Comparison of ENCODE assay signal across 26 cellular contexts in the genomic region with DNA sequence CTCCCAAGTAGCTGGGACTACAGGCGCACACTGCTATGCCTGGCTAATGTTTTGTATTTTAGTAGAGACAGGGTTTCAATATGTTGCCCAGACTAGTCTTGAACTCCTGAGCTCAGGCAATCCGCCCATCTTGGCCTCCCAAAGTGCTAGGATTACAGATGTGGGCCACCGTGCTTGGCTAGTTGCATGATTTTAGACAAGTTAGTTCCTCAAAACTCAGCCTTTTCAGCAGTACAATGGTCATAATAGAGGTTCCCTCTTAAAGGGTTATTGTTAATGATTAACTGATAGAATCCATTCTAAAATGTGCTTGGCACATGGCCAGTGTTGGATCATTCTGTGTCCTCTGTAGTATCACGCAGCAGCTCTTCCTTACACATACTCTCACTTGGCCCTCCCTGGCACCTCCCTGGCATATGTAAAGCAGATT. TPM values are rescaled to one million over a fixed set of nuclear protein-coding genes. Genes with fewer than 3 reads are reported as not detected.
DNase-seq lines count a peak whose midpoint lies in the region; ATAC-seq, FAIRE-seq and TF ChIP-seq lines count a peak whose summit lies in the region.
"Had no signal": no experiment of that assay in that cellular context is flagged by ENCODE, and none has a peak within 500 bp of the region (broad histone marks: within the 10 kb centered on the region; RNA-seq: fewer than 3 reads in every experiment).

No MANE protein-coding gene starts in this region.

- 28% methylated on average over 4 of the region's 4 CpGs for WGBS in HepG2 (ENCODE audit: low lambda C conversion rate)
- 59% methylated on average over 4 of the region's 4 CpGs; no CpG with 5 or more reads in 1 of the 2 donors for WGBS in transverse colon (ENCODE audit: low coverage in 1 of 2), 2 donors

- H3K4me3 Mint-ChIP-seq in GM23338 (no peak overlapping the region), T-helper 17 cell (no peak overlapping the region)
- peak overlapping the region in 1 of 7 donors; percentile 20 for H3K4me3 Mint-ChIP-seq in CD8-positive, alpha-beta memory T cell
- H3K4me3 Mint-ChIP-seq in effector memory CD8-positive, alpha-beta T cell = no peak overlapping the region
- H3K4me3 Mint-ChIP-seq: activated CD4-positive, alpha-beta memory T cell treated with anti-CD3 and anti-CD28 coated beads, Interleukin-2, amount 10 ng/mL, durations not matched to agents 7 days and 5 days; activated naive CD8-positive, alpha-beta T cell treated with anti-CD3 and anti-CD28 coated beads, Interleukin-2, amount 50 U/mL, for 24 hours; CD8-positive, alpha-beta T cell; endodermal cell; naive thymus-derived CD8-positive, alpha-beta T cell; T-helper 2 cell treated with Interferon-gamma antibody and Interleukin-4, amounts not matched to agents 5 μg/mL and 100 μg/mL, for 36 hours had no signal

- POLR2A ChIA-PET in HepG2 (lab: Yijun Ruan, JAX) = interaction anchor here (1.0 to 1.9 kb wide), 5 partner anchors 13 to 22 kb away, joined by 3 to 9 read pairs (median 3); partner anchors contain the start of gene CRYL1
- POLR2A ChIA-PET in CD8-positive, alpha-beta memory T cell (lab: Charles Lee) = no interaction called here

- TF ChIP-seq CTCF in GM23338 (conservative IDR thresholded peaks at IDR 0.05; ENCODE audit: low read depth in 2 of 2) = no peak
- no peak for TF ChIP-seq CTCF in HepG2 (CRISPR knock-in tag; IDR thresholded peaks at IDR 0.05)
- no peak for TF ChIP-seq CTCF in transverse colon (IDR thresholded peaks at IDR 0.05)

- no peak overlapping the region for H3K4me2 ChIP-seq in GM23338
- H3K4me2 ChIP-seq in HepG2 (ENCODE audit: low read depth, low read length) = peak overlapping the region; percentile 58

- H4K20me1 ChIP-seq in GM23338 (replicated peaks; ENCODE audit: insufficient read depth) (no peaks in the 10 kb centered on the region), HepG2 (ENCODE audit: insufficient read depth, low read length) (no peaks in the 10 kb centered on the region)

- DNase-seq in GM23338 (ENCODE audit: low spot score) (no peak), T-helper 17 cell (no peak), HepG2 (ENCODE audit: low spot score) (peak; percentile 89), transverse colon (peak; percentile 69), ecto neural progenitor cell (ENCODE audit: low spot score) (no peak)
- no peak for DNase-seq in CD8-positive, alpha-beta memory T cell
- no peak for DNase-seq in effector memory CD8-positive, alpha-beta T cell
- DNase-seq: activated CD4-positive, alpha-beta memory T cell treated with anti-CD3 and anti-CD28 coated beads, Interleukin-2, amount 10 ng/mL, durations not matched to agents 7 days and 5 days; activated effector memory CD4-positive, alpha-beta T cell treated with anti-CD3 and anti-CD28 coated beads, Interleukin-2, amount 50 U/mL, for 16 hours; activated naive CD8-positive, alpha-beta T cell treated with anti-CD3 and anti-CD28 coated beads, Interleukin-2, amount 50 U/mL, for 24 hours; activated T-cell treated with anti-CD3 and anti-CD28 coated beads for 4 hours; CD8-positive, alpha-beta T cell; DND-41; endodermal cell; mesendoderm; naive thymus-derived CD8-positive, alpha-beta T cell; NCI-H1092; NCI-H2029; ovary; uterus had no signal

- H3F3A ChIP-seq in GM23338 (replicated peaks; ENCODE audit: low read depth) = no peaks in the 10 kb centered on the region

- TF ChIP-seq EP300 in HepG2 (IDR thresholded peaks at IDR 0.05; ENCODE audit: low read depth in 2 of 2, low read length in 2 of 2) (peak in 1 of 2 experiments; percentile 28; a peak in 1 of 4 replicates), HepG2 (CRISPR knock-in tag; IDR thresholded peaks at IDR 0.05; ENCODE audit: borderline replicate concordance) (no peak), transverse colon (IDR thresholded peaks at IDR 0.05; ENCODE audit: low read depth) (no peak)

- H3K9me3 Mint-ChIP-seq in GM23338 = no peaks in the 10 kb centered on the region
- no peaks in the 10 kb centered on the region for H3K9me3 Mint-ChIP-seq in CD8-positive, alpha-beta memory T cell
- no peaks in the 10 kb centered on the region for H3K9me3 Mint-ChIP-seq in effector memory CD8-positive, alpha-beta T cell
- H3K9me3 Mint-ChIP-seq: activated CD4-positive, alpha-beta memory T cell treated with anti-CD3 and anti-CD28 coated beads, Interleukin-2, amount 10 ng/mL, durations not matched to agents 7 days and 5 days; activated naive CD8-positive, alpha-beta T cell treated with anti-CD3 and anti-CD28 coated beads, Interleukin-2, amount 50 U/mL, for 24 hours; CD8-positive, alpha-beta T cell; endodermal cell; naive thymus-derived CD8-positive, alpha-beta T cell; T-helper 2 cell treated with Interferon-gamma antibody and Interleukin-4, amounts not matched to agents 5 μg/mL and 100 μg/mL, for 36 hours had no signal

- no peaks in the 10 kb centered on the region for H3K36me3 ChIP-seq in GM23338 (ENCODE audit: insufficient read depth)
- no peaks in the 10 kb centered on the region for H3K36me3 ChIP-seq in HepG2 (replicated peaks in 1 of 2; ENCODE audit: control insufficient read depth in 1 of 2, insufficient read depth in 2 of 2, low read length in 2 of 2)
- H3K36me3 ChIP-seq in transverse colon = no peaks in the 10 kb centered on the region
- H3K36me3 ChIP-seq in CD8-positive, alpha-beta memory T cell (ENCODE audit: insufficient read depth, low read length) = no peaks in the 10 kb centered on the region
- H3K36me3 ChIP-seq: ovary, suprapubic skin, uterus had no signal

- FAIRE-seq in HepG2 (lab: Jason Lieb, UNC) = peak; percentile 97
- FAIRE-seq: GM12891 had no signal

- in situ Hi-C loops in HepG2 (cut with HindIII; ENCODE audit: extremely low pct_ligation_motif_present, low pct_unique_long_range_greater_than_20kb) (no loop called here), transverse colon (cut with MboI; ENCODE audit: low pct_ligation_motif_present in 1 of 4, low pct_unique_long_range_greater_than_20kb in 1 of 4, low sequenced_read_pairs in 3 of 4) (no loop called here)

- ATAC-seq in GM23338 (no peak), T-helper 17 cell (no peak), HepG2 (peak; percentile 97)
- no peak for ATAC-seq in effector memory CD8-positive, alpha-beta T cell (replicated peaks)
- ATAC-seq: activated naive CD8-positive, alpha-beta T cell treated with anti-CD3 and anti-CD28 coated beads, Interleukin-2, amount 50 U/mL, for 24 hours; CD8-positive, alpha-beta T cell; naive thymus-derived CD8-positive, alpha-beta T cell; sciatic nerve had no signal

- peaks cover 6% of the 10 kb centered on the region for H3K27me3 Mint-ChIP-seq in GM23338 (ENCODE audit: insufficient read depth, low read depth, poor library complexity)
- no peaks in the 10 kb centered on the region for H3K27me3 Mint-ChIP-seq in T-helper 17 cell
- H3K27me3 Mint-ChIP-seq in CD8-positive, alpha-beta memory T cell = no peaks in the 10 kb centered on the region
- H3K27me3 Mint-ChIP-seq in effector memory CD8-positive, alpha-beta T cell = no peaks in the 10 kb centered on the region
- H3K27me3 Mint-ChIP-seq: activated CD4-positive, alpha-beta memory T cell treated with anti-CD3 and anti-CD28 coated beads, Interleukin-2, amount 10 ng/mL, durations not matched to agents 7 days and 5 days; activated naive CD8-positive, alpha-beta T cell treated with anti-CD3 and anti-CD28 coated beads, Interleukin-2, amount 50 U/mL, for 24 hours; naive thymus-derived CD8-positive, alpha-beta T cell had no signal

- TF ChIP-seq POLR2A in HepG2 (IDR thresholded peaks at IDR 0.05; ENCODE audit: insufficient read depth in 1 of 2, low read depth in 2 of 2, low read length in 2 of 2) (peak in 1 of 2 experiments; percentile 14; a peak in 1 of 4 replicates), transverse colon (IDR thresholded peaks at IDR 0.05) (no peak)

- H3K27ac ChIP-seq in GM23338 (ENCODE audit: low read depth) (no peak overlapping the region), HepG2 (ENCODE audit: extremely low read length, insufficient read depth, low read length) (peak overlapping the region; percentile 76), transverse colon (peak overlapping the region; percentile 74 to 77 (median 76))
- H3K27ac ChIP-seq in CD8-positive, alpha-beta memory T cell (ENCODE audit: low read depth, low read length) = no peak overlapping the region
- H3K27ac ChIP-seq: ovary, RWPE1, SK-N-MC, suprapubic skin, uterus had no signal

- H3K27ac Mint-ChIP-seq in GM23338 (no peak overlapping the region), T-helper 17 cell (peak overlapping the region; percentile 27)
- peak overlapping the region in 1 of 8 donors; percentile 8 for H3K27ac Mint-ChIP-seq in CD8-positive, alpha-beta memory T cell
- H3K27ac Mint-ChIP-seq in effector memory CD8-positive, alpha-beta T cell = peak overlapping the region in 1 of 2 donors; percentile 35
- H3K27ac Mint-ChIP-seq: activated CD4-positive, alpha-beta memory T cell treated with anti-CD3 and anti-CD28 coated beads, Interleukin-2, amount 10 ng/mL, durations not matched to agents 7 days and 5 days; activated naive CD8-positive, alpha-beta T cell treated with anti-CD3 and anti-CD28 coated beads, Interleukin-2, amount 50 U/mL, for 24 hours; CD8-positive, alpha-beta T cell; endodermal cell; T-helper 2 cell treated with Interferon-gamma antibody and Interleukin-4, amounts not matched to agents 5 μg/mL and 100 μg/mL, for 36 hours had no signal

- H3K4me1 Mint-ChIP-seq in GM23338 (peaks cover 3% of the 10 kb centered on the region; the same call in 2 of the 3 replicates), T-helper 17 cell (peaks cover 16% of the 10 kb centered on the region)
- peaks cover 11 to 16% (median 16%) of the 10 kb centered on the region in 3 donors for H3K4me1 Mint-ChIP-seq in CD8-positive, alpha-beta memory T cell
- peaks cover 5 to 9% of the 10 kb centered on the region in 2 donors for H3K4me1 Mint-ChIP-seq in effector memory CD8-positive, alpha-beta T cell (ENCODE audit: low read depth in 2 of 2)
- H3K4me1 Mint-ChIP-seq: endodermal cell had no signal

- no peaks in the 10 kb centered on the region for H3K9me2 ChIP-seq in GM23338 (ENCODE audit: insufficient read depth)

- peak overlapping the region; percentile 47; the same call in 1 of the 2 replicates for H2AFZ ChIP-seq in GM23338
- H2AFZ ChIP-seq in HepG2 (ENCODE audit: low read length) = no peak overlapping the region

- peak overlapping the region; percentile 31; the same call in 1 of the 2 replicates for H3K9ac ChIP-seq in HepG2 (ENCODE audit: insufficient read depth, low read depth, low read length)

- H3K79me2 ChIP-seq in GM23338 (replicated peaks; ENCODE audit: insufficient read depth) (no peaks in the 10 kb centered on the region), HepG2 (ENCODE audit: insufficient read depth, low read length) (no peaks in the 10 kb centered on the region)

- TF ChIP-seq RAD21 in HepG2 (CRISPR knock-in tag; IDR thresholded peaks at IDR 0.05) = no peak

- H3K27me3 ChIP-seq in GM23338 (ENCODE audit: insufficient read depth) = no peaks in the 10 kb centered on the region
- no peaks in the 10 kb centered on the region for H3K27me3 ChIP-seq in HepG2 (ENCODE audit: control insufficient read depth in 1 of 2, insufficient read depth in 2 of 2, low read length in 2 of 2)
- H3K27me3 ChIP-seq in transverse colon = no peaks in the 10 kb centered on the region
- no peaks in the 10 kb centered on the region for H3K27me3 ChIP-seq in CD8-positive, alpha-beta memory T cell (ENCODE audit: insufficient read depth, low read length, poor library complexity, severe bottlenecking)
- H3K27me3 ChIP-seq: ovary, suprapubic skin, uterus had no signal

- H3K9me3 ChIP-seq in T-helper 17 cell (ENCODE audit: control insufficient read depth, low read length, poor library complexity, severe bottlenecking) = no peaks in the 10 kb centered on the region
- H3K9me3 ChIP-seq in HepG2 (ENCODE audit: low read length) = no peaks in the 10 kb centered on the region
- H3K9me3 ChIP-seq in transverse colon = no peaks in the 10 kb centered on the region
- no peaks in the 10 kb centered on the region for H3K9me3 ChIP-seq in CD8-positive, alpha-beta memory T cell (ENCODE audit: low read length)
- H3K9me3 ChIP-seq: ovary, suprapubic skin, uterus had no signal

- intact Hi-C loops in HepG2 (cut with micrococcal nuclease; ENCODE audit: unreplicated experiment) = no loop called here
- intact Hi-C loops in transverse colon (cut with DNase I; ENCODE audit: low total_unique reads) = no loop called here

- no peaks in the 10 kb centered on the region for H3K36me3 Mint-ChIP-seq in GM23338 (ENCODE audit: low read depth)
- H3K36me3 Mint-ChIP-seq in T-helper 17 cell (ENCODE audit: low read depth) = no peaks in the 10 kb centered on the region
- H3K36me3 Mint-ChIP-seq in CD8-positive, alpha-beta memory T cell = no peaks in the 10 kb centered on the region
- H3K36me3 Mint-ChIP-seq in effector memory CD8-positive, alpha-beta T cell (ENCODE audit: insufficient read depth) = no peaks in the 10 kb centered on the region
- H3K36me3 Mint-ChIP-seq: CD8-positive, alpha-beta T cell; naive thymus-derived CD8-positive, alpha-beta T cell had no signal

- H3K4me1 ChIP-seq in GM23338 (ENCODE audit: insufficient read depth) = no peaks in the 10 kb centered on the region
- peaks cover 71% of the 10 kb centered on the region for H3K4me1 ChIP-seq in HepG2 (ENCODE audit: insufficient read depth, low read length)
- H3K4me1 ChIP-seq in transverse colon = peaks cover 4 to 47% (median 18%) of the 10 kb centered on the region in 4 donors
- no peaks in the 10 kb centered on the region for H3K4me1 ChIP-seq in CD8-positive, alpha-beta memory T cell (ENCODE audit: insufficient read depth, low read length)
- H3K4me1 ChIP-seq: suprapubic skin, uterus had no signal

- no TSS peak for BruUV-seq in HepG2 (replicated peaks; lab: Mats Ljungman, UMichigan)

- H3K4me3 ChIP-seq in GM23338 (no peak overlapping the region), HepG2 (replicated peaks in 1 of 3; ENCODE audit: insufficient read depth in 1 of 3, low read depth in 2 of 3, low read length in 3 of 3) (peak overlapping the region in 1 of 3 experiments; percentile 8; a peak in 1 of 6 replicates), transverse colon (no peak overlapping the region)
- H3K4me3 ChIP-seq in CD8-positive, alpha-beta memory T cell (ENCODE audit: low read length) = no peak overlapping the region
- H3K4me3 ChIP-seq: ovary, SK-N-MC, suprapubic skin, uterus had no signal

- CTCF ChIA-PET in HepG2 (lab: Yijun Ruan, JAX; ENCODE audit: low intra/inter-chr PET ratio, low total read pairs) = no interaction called here
- CTCF ChIA-PET in CD8-positive, alpha-beta memory T cell (lab: Charles Lee) = no interaction called here

RNA-seq across cellular contexts. Expression of gene IFT88, which starts 19.5 kb away (rescaled TPM):
- 7.7 and 8.2 TPM in 2 replicates for total RNA-seq in GM23338 (2014; rRNA removed; shearing (Covaris generic))
- polyA plus RNA-seq in GM23338 (2016; fragmentation: Nextera tagmentation; extraction: Ambion mirVana) = 5.8 and 8.7 TPM in 2 replicates
- 1 to 10 TPM; 7.0 to 9.3 TPM for total RNA-seq in T-helper 17 cell
- total RNA-seq in HepG2 (2016; rRNA removed; fragmentation: Illumina TruSeq; extraction: Trizol) = 19.8 and 19.9 TPM in 2 replicates
- 5.2 and 6.4 TPM in 2 replicates for total RNA-seq in HepG2 (2016; cell fraction: cytosol; rRNA removed; fragmentation: Illumina TruSeq; extraction: Trizol; ENCODE audit: low read depth)
- total RNA-seq in HepG2 (2016; cell fraction: insoluble cytoplasmic fraction; rRNA removed; fragmentation: Illumina TruSeq; extraction: Trizol) = 20.7 and 21.4 TPM in 2 replicates
- total RNA-seq in HepG2 (2016; cell fraction: membrane; rRNA removed; fragmentation: Illumina TruSeq; extraction: Trizol) = 8.4 and 9.9 TPM in 2 replicates
- 28.4 and 39.1 TPM in 2 replicates for total RNA-seq in HepG2 (2016; cell fraction: nucleus; rRNA removed; fragmentation: Illumina TruSeq; extraction: Trizol)
- polyA plus RNA-seq in HepG2 (2011; rRNA removed) = 6.6 and 8.4 TPM in 2 replicates
- polyA plus RNA-seq in HepG2 (2011; cell fraction: cytosol; rRNA removed) = 1.8 and 2.9 TPM in 2 replicates
- polyA plus RNA-seq in HepG2 (2011; cell fraction: nucleus; rRNA removed) = 11.1 and 11.3 TPM in 2 replicates
- polyA plus RNA-seq in HepG2 (2012) = 7.1 and 9.3 TPM in 2 replicates
- 1.1 and 1.6 TPM in 2 replicates for polyA plus RNA-seq in HepG2 (2016; cell fraction: cytosol; fragmentation: Illumina TruSeq; extraction: Trizol; ENCODE audit: low read depth)
- polyA plus RNA-seq in HepG2 (2016; cell fraction: insoluble cytoplasmic fraction; fragmentation: Illumina TruSeq; extraction: Trizol; ENCODE audit: low read depth) = 15.8 and 15.9 TPM in 2 replicates
- 2.2 and 3.1 TPM in 2 replicates for polyA plus RNA-seq in HepG2 (2016; cell fraction: membrane; fragmentation: Illumina TruSeq; extraction: Trizol; ENCODE audit: low read depth)
- polyA plus RNA-seq in HepG2 (2016; cell fraction: nucleus; fragmentation: Illumina TruSeq; extraction: Trizol; ENCODE audit: insufficient read depth, low read depth) = 34.3 and 34.9 TPM in 2 replicates
- polyA minus RNA-seq in HepG2 (2011; rRNA and poly(A)+ RNA removed; ENCODE audit: low replicate concordance) = 1.8 and 5.7 TPM in 2 replicates
- 4.7 and 6.0 TPM in 2 replicates for polyA minus RNA-seq in HepG2 (2011; cell fraction: cytosol; rRNA and poly(A)+ RNA removed)
- polyA minus RNA-seq in HepG2 (2011; cell fraction: nucleus; rRNA and poly(A)+ RNA removed) = 54.7 and 55.0 TPM in 2 replicates
- 10 to 100 TPM in 3 of 4 donors, 1 to 10 TPM in 1; 3.4 to 22.9 (median 16.6) TPM for total RNA-seq in transverse colon
- 1 to 10 TPM; 4.2 to 4.9 TPM for total RNA-seq in CD8-positive, alpha-beta memory T cell
- 7.2 TPM for polyA plus RNA-seq in CD8-positive, alpha-beta memory T cell

RNA-seq across cellular contexts. Expression of gene CRYL1, which starts 21.8 kb away (rescaled TPM):
- total RNA-seq in GM23338 (2014; rRNA removed; shearing (Covaris generic)) = 2.6 and 5.0 TPM in 2 replicates
- polyA plus RNA-seq in GM23338 (2016; fragmentation: Nextera tagmentation; extraction: Ambion mirVana) (2.2 and 3.1 TPM in 2 replicates), HepG2 (2011; rRNA removed) (108 and 115 TPM in 2 replicates)
- total RNA-seq in T-helper 17 cell (10 to 100 TPM; 17.1 to 18.1 TPM), HepG2 (2016; rRNA removed; fragmentation: Illumina TruSeq; extraction: Trizol) (57.2 and 71.7 TPM in 2 replicates), transverse colon (100 to 1,000 TPM in 3 of 4 donors, 10 to 100 TPM in 1; 75.0 to 188 (median 145) TPM)
- total RNA-seq in HepG2 (2016; cell fraction: cytosol; rRNA removed; fragmentation: Illumina TruSeq; extraction: Trizol; ENCODE audit: low read depth) = 29.5 and 30.5 TPM in 2 replicates
- total RNA-seq in HepG2 (2016; cell fraction: insoluble cytoplasmic fraction; rRNA removed; fragmentation: Illumina TruSeq; extraction: Trizol) = 62.2 and 68.9 TPM in 2 replicates
- total RNA-seq in HepG2 (2016; cell fraction: membrane; rRNA removed; fragmentation: Illumina TruSeq; extraction: Trizol) = 43.1 and 48.4 TPM in 2 replicates
- 31.5 and 32.4 TPM in 2 replicates for total RNA-seq in HepG2 (2016; cell fraction: nucleus; rRNA removed; fragmentation: Illumina TruSeq; extraction: Trizol)
- polyA plus RNA-seq in HepG2 (2011; cell fraction: cytosol; rRNA removed) = 141 and 154 TPM in 2 replicates
- 42.9 and 50.6 TPM in 2 replicates for polyA plus RNA-seq in HepG2 (2011; cell fraction: nucleus; rRNA removed)
- polyA plus RNA-seq in HepG2 (2012) = 71.8 and 86.3 TPM in 2 replicates
- polyA plus RNA-seq in HepG2 (2016; cell fraction: cytosol; fragmentation: Illumina TruSeq; extraction: Trizol; ENCODE audit: low read depth) = 31.6 and 39.2 TPM in 2 replicates
- 85.1 and 88.1 TPM in 2 replicates for polyA plus RNA-seq in HepG2 (2016; cell fraction: insoluble cytoplasmic fraction; fragmentation: Illumina TruSeq; extraction: Trizol; ENCODE audit: low read depth)
- 41.0 and 48.6 TPM in 2 replicates for polyA plus RNA-seq in HepG2 (2016; cell fraction: membrane; fragmentation: Illumina TruSeq; extraction: Trizol; ENCODE audit: low read depth)
- polyA plus RNA-seq in HepG2 (2016; cell fraction: nucleus; fragmentation: Illumina TruSeq; extraction: Trizol; ENCODE audit: insufficient read depth, low read depth) = 50.6 and 56.0 TPM in 2 replicates
- polyA minus RNA-seq in HepG2 (2011; rRNA and poly(A)+ RNA removed; ENCODE audit: low replicate concordance) = 3.8 and 99.9 TPM in 2 replicates
- 40.4 and 44.1 TPM in 2 replicates for polyA minus RNA-seq in HepG2 (2011; cell fraction: cytosol; rRNA and poly(A)+ RNA removed)
- polyA minus RNA-seq in HepG2 (2011; cell fraction: nucleus; rRNA and poly(A)+ RNA removed) = 28.1 and 34.7 TPM in 2 replicates
- 1 to 10 TPM; 7.2 to 7.8 TPM for total RNA-seq in CD8-positive, alpha-beta memory T cell
- polyA plus RNA-seq in CD8-positive, alpha-beta memory T cell = 36.1 TPM

Comparison
In these comparisons a context has a peak if more than half of its experiments do, and no peak if none do; other contexts are left out.
1. DNase-seq: peak in HepG2 (single experiment) and transverse colon (single experiment); none in GM23338 (single experiment), T-helper 17 cell (0 of 3), CD8-positive, alpha-beta memory T cell (0 of 5), ecto neural progenitor cell (single experiment) and effector memory CD8-positive, alpha-beta T cell (0 of 3).
2. H3K27ac ChIP-seq: peak in HepG2 (single experiment) and transverse colon (4 of 4); none in GM23338 (single experiment) and CD8-positive, alpha-beta memory T cell (single experiment).